Comparison of ENCODE assay signal across 19 cellular contexts in genomic region chr22:38192475-38192863, GRCh38.
"Had no signal": no experiment of that assay in that cellular context is flagged by ENCODE, and none has a peak within 500 bp of the region (broad histone marks: within the 10 kb centered on the region; RNA-seq: fewer than 3 reads in every experiment).

No MANE protein-coding gene starts in this region.

- H3K27ac Mint-ChIP-seq: activated CD8-positive, alpha-beta T cell treated with anti-CD3 and anti-CD28 coated beads for 36 hours; activated naive CD4-positive, alpha-beta T cell treated with anti-CD3 and anti-CD28 coated beads, Interleukin-2, amount 50 U/mL, for 24 hours; progenitor cell of endocrine pancreas; T-helper 1 cell treated with Interleukin-12 subunit alpha and Interleukin-12 subunit beta and Interleukin-4 antibody, amounts not matched to agents 30 μg/mL and 1 μg/mL, for 36 hours; WTC11 had no signal

- H3K27me3 ChIP-seq: foreskin keratinocyte, testis had no signal

- DNase-seq: activated CD4-positive, alpha-beta T cell treated with anti-CD3 and anti-CD28 coated beads for 4 hours; activated CD8-positive, alpha-beta T cell treated with anti-CD3 and anti-CD28 coated beads for 36 hours; activated effector memory CD4-positive, alpha-beta T cell treated with anti-CD3 and anti-CD28 coated beads, Interleukin-2, amount 50 U/mL, for 16 hours; activated T-cell treated with anti-CD3 and anti-CD28 coated beads, Interleukin-2, amount 50 U/mL, for 4 hours; caudate nucleus; effector memory CD4-positive, alpha-beta T cell; foreskin keratinocyte; midbrain; nucleus accumbens; testis had no signal

- H3K27me3 Mint-ChIP-seq: activated naive CD4-positive, alpha-beta T cell treated with anti-CD3 and anti-CD28 coated beads, Interleukin-2, amount 50 U/mL, for 24 hours; stimulated activated naive CD8-positive, alpha-beta T cell treated with anti-CD3 and anti-CD28 coated beads, Interleukin-15, Interleukin-2, amounts not matched to agents 100 ng/mL and 50 ng/mL, for 24 hours had no signal

- H3K4me1 ChIP-seq: foreskin keratinocyte had no signal

- H3K9me3 ChIP-seq: testis had no signal

- H3K36me3 Mint-ChIP-seq: activated naive CD4-positive, alpha-beta T cell treated with anti-CD3 and anti-CD28 coated beads, Interleukin-2, amount 50 U/mL, for 24 hours; WTC11 had no signal

- H3K9me3 Mint-ChIP-seq: activated CD8-positive, alpha-beta T cell treated with anti-CD3 and anti-CD28 coated beads for 36 hours; activated naive CD4-positive, alpha-beta T cell treated with anti-CD3 and anti-CD28 coated beads, Interleukin-2, amount 50 U/mL, for 24 hours; activated T-cell treated with anti-CD3 and anti-CD28 coated beads, Interleukin-2, amount 50 U/mL, for 4 hours; stimulated activated naive CD8-positive, alpha-beta T cell treated with anti-CD3 and anti-CD28 coated beads, Interleukin-15, Interleukin-2, amounts not matched to agents 100 ng/mL and 50 ng/mL, for 24 hours; T-helper 1 cell treated with Interleukin-12 subunit alpha and Interleukin-12 subunit beta and Interleukin-4 antibody, amounts not matched to agents 30 μg/mL and 1 μg/mL, for 36 hours; WTC11 had no signal

- H3K4me3 Mint-ChIP-seq: activated CD8-positive, alpha-beta T cell treated with anti-CD3 and anti-CD28 coated beads for 36 hours; activated naive CD4-positive, alpha-beta T cell treated with anti-CD3 and anti-CD28 coated beads, Interleukin-2, amount 50 U/mL, for 24 hours; activated T-cell treated with anti-CD3 and anti-CD28 coated beads, Interleukin-2, amount 50 U/mL, for 4 hours; stimulated activated naive CD8-positive, alpha-beta T cell treated with anti-CD3 and anti-CD28 coated beads, Interleukin-15, Interleukin-2, amounts not matched to agents 100 ng/mL and 50 ng/mL, for 24 hours; T-helper 1 cell treated with Interleukin-12 subunit alpha and Interleukin-12 subunit beta and Interleukin-4 antibody, amounts not matched to agents 30 μg/mL and 1 μg/mL, for 36 hours; WTC11 had no signal

- H3K27ac ChIP-seq: coronary artery, foreskin keratinocyte, testis had no signal

- ATAC-seq: activated CD8-positive, alpha-beta T cell treated with anti-CD3 and anti-CD28 coated beads for 36 hours; activated T-cell treated with anti-CD3 and anti-CD28 coated beads, Interleukin-2, amount 50 U/mL, for 4 hours; foreskin keratinocyte; right cardiac atrium; WTC11 had no signal

- H3K4me1 Mint-ChIP-seq: WTC11 had no signal

- H3K4me3 ChIP-seq: coronary artery, lung, smooth muscle cell, testis had no signal
